Comparison of ENCODE assay signal across 1 cellular context in genomic region chr1:229342902-229343587, GRCh38.
TF ChIP-seq lines count a peak whose summit lies in the region.

A gene with protein sequence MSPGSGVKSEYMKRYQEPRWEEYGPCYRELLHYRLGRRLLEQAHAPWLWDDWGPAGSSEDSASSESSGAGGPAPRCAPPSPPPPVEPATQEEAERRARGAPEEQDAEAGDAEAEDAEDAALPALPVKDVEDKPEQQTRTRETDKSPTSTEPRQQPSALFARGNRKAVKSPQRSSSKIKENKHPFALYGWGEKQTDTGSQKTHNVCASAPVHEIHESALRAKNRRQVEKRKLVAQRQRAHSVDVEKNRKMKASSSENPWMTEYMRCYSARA (minus strand): TSS chr1:229343047. CDS start chr1:229342465, 582 bp downstream.

TF ChIP-seq in K562, 482 proteins besides CTCF, POLR2A, EP300 and RAD21 (continued from another document and continues in another):
- TF ChIP-seq, protein P1, sequence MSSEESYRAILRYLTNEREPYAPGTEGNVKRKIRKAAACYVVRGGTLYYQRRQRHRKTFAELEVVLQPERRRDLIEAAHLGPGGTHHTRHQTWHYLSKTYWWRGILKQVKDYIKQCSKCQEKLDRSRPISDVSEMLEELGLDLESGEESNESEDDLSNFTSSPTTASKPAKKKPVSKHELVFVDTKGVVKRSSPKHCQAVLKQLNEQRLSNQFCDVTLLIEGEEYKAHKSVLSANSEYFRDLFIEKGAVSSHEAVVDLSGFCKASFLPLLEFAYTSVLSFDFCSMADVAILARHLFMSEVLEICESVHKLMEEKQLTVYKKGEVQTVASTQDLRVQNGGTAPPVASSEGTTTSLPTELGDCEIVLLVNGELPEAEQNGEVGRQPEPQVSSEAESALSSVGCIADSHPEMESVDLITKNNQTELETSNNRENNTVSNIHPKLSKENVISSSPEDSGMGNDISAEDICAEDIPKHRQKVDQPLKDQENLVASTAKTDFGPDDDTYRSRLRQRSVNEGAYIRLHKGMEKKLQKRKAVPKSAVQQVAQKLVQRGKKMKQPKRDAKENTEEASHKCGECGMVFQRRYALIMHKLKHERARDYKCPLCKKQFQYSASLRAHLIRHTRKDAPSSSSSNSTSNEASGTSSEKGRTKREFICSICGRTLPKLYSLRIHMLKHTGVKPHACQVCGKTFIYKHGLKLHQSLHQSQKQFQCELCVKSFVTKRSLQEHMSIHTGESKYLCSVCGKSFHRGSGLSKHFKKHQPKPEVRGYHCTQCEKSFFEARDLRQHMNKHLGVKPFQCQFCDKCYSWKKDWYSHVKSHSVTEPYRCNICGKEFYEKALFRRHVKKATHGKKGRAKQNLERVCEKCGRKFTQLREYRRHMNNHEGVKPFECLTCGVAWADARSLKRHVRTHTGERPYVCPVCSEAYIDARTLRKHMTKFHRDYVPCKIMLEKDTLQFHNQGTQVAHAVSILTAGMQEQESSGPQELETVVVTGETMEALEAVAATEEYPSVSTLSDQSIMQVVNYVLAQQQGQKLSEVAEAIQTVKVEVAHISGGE (CRISPR knock-in tag; IDR thresholded peaks at IDR 0.05), result peak in 1 of 3 experiments; percentile 18; a peak in 1 of 6 replicates
- no peak for TF ChIP-seq ZBTB34 (CRISPR knock-in tag; IDR thresholded peaks at IDR 0.05)
- TF ChIP-seq ARID2 (IDR thresholded peaks at IDR 0.05), result no peak
- TF ChIP-seq TOE1 (IDR thresholded peaks at IDR 0.05; ENCODE audit: borderline replicate concordance), result no peak
- TF ChIP-seq TOE1 (CRISPR knock-in tag; IDR thresholded peaks at IDR 0.05; ENCODE audit: borderline replicate concordance, low read depth), result no peak
- TF ChIP-seq ZBTB1 (CRISPR knock-in tag; IDR thresholded peaks at IDR 0.05; ENCODE audit: borderline replicate concordance, low read depth), result 0 out of 2 replicates have a peak, but pooled peaks have one; percentile 54
- peak; percentile 64; the same call in 1 of the 2 replicates for TF ChIP-seq BRD4 (IDR thresholded peaks at IDR 0.05)
- no peak for TF ChIP-seq ZNF696 (CRISPR knock-in tag; conservative IDR thresholded peaks at IDR 0.05)
- TF ChIP-seq GATAD2B (IDR thresholded peaks at IDR 0.05; ENCODE audit: borderline replicate concordance), result peak; percentile 92
- TF ChIP-seq CHD1 (IDR thresholded peaks at IDR 0.05; ENCODE audit: low read length), result peak; percentile 52
- no peak for TF ChIP-seq ZBTB2 (IDR thresholded peaks at IDR 0.05)
- TF ChIP-seq ZNF561 (CRISPR knock-in tag; conservative IDR thresholded peaks at IDR 0.05), result no peak
- peak; percentile 18; the same call in 1 of the 2 replicates for TF ChIP-seq PHF8 (IDR thresholded peaks at IDR 0.05; ENCODE audit: borderline replicate concordance, low read length)
- TF ChIP-seq TSC22D4 (tag; IDR thresholded peaks at IDR 0.05), result no peak
- no peak for TF ChIP-seq ARID1B (IDR thresholded peaks at IDR 0.05)
- peak; percentile 76 for TF ChIP-seq SMAD4 (CRISPR knock-in tag; conservative IDR thresholded peaks at IDR 0.05)
- no peak for TF ChIP-seq POLR3G (IDR thresholded peaks at IDR 0.05; ENCODE audit: extremely low read depth, insufficient read length, insufficient replicate concordance)
- TF ChIP-seq DLX4 (CRISPR knock-in tag; IDR thresholded peaks at IDR 0.05), result no peak
- no peak for TF ChIP-seq GTF2E2 (tag; IDR thresholded peaks at IDR 0.05)
- TF ChIP-seq, protein P2, sequence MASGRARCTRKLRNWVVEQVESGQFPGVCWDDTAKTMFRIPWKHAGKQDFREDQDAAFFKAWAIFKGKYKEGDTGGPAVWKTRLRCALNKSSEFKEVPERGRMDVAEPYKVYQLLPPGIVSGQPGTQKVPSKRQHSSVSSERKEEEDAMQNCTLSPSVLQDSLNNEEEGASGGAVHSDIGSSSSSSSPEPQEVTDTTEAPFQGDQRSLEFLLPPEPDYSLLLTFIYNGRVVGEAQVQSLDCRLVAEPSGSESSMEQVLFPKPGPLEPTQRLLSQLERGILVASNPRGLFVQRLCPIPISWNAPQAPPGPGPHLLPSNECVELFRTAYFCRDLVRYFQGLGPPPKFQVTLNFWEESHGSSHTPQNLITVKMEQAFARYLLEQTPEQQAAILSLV (tag; IDR thresholded peaks at IDR 0.05), result no peak
- TF ChIP-seq ZNF316 (IDR thresholded peaks at IDR 0.05), result no peak
- TF ChIP-seq SREBF2 (CRISPR knock-in tag; IDR thresholded peaks at IDR 0.05), result no peak
- TF ChIP-seq, protein P3, sequence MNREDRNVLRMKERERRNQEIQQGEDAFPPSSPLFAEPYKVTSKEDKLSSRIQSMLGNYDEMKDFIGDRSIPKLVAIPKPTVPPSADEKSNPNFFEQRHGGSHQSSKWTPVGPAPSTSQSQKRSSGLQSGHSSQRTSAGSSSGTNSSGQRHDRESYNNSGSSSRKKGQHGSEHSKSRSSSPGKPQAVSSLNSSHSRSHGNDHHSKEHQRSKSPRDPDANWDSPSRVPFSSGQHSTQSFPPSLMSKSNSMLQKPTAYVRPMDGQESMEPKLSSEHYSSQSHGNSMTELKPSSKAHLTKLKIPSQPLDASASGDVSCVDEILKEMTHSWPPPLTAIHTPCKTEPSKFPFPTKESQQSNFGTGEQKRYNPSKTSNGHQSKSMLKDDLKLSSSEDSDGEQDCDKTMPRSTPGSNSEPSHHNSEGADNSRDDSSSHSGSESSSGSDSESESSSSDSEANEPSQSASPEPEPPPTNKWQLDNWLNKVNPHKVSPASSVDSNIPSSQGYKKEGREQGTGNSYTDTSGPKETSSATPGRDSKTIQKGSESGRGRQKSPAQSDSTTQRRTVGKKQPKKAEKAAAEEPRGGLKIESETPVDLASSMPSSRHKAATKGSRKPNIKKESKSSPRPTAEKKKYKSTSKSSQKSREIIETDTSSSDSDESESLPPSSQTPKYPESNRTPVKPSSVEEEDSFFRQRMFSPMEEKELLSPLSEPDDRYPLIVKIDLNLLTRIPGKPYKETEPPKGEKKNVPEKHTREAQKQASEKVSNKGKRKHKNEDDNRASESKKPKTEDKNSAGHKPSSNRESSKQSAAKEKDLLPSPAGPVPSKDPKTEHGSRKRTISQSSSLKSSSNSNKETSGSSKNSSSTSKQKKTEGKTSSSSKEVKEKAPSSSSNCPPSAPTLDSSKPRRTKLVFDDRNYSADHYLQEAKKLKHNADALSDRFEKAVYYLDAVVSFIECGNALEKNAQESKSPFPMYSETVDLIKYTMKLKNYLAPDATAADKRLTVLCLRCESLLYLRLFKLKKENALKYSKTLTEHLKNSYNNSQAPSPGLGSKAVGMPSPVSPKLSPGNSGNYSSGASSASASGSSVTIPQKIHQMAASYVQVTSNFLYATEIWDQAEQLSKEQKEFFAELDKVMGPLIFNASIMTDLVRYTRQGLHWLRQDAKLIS (CRISPR knock-in tag; IDR thresholded peaks at IDR 0.05), result peak; percentile 90
- no peak for TF ChIP-seq ZNF384 (IDR thresholded peaks at IDR 0.05; ENCODE audit: low read depth, low read length)
- TF ChIP-seq ZNF699 (CRISPR knock-in tag; IDR thresholded peaks at IDR 0.05; ENCODE audit: insufficient replicate concordance), result no peak
- no peak for TF ChIP-seq EZH2 (IDR thresholded peaks at IDR 0.05; ENCODE audit: borderline replicate concordance, low read depth, low read length)
- no peak for TF ChIP-seq CBFA2T2 (conservative IDR thresholded peaks at IDR 0.05)
- no peak for TF ChIP-seq ZNF274 (IDR thresholded peaks at IDR 0.05; ENCODE audit: borderline replicate concordance, low read depth, low read length)
- TF ChIP-seq, protein P4, sequence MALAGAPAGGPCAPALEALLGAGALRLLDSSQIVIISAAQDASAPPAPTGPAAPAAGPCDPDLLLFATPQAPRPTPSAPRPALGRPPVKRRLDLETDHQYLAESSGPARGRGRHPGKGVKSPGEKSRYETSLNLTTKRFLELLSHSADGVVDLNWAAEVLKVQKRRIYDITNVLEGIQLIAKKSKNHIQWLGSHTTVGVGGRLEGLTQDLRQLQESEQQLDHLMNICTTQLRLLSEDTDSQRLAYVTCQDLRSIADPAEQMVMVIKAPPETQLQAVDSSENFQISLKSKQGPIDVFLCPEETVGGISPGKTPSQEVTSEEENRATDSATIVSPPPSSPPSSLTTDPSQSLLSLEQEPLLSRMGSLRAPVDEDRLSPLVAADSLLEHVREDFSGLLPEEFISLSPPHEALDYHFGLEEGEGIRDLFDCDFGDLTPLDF (CRISPR knock-in tag; IDR thresholded peaks at IDR 0.05), result no peak
- TF ChIP-seq NR3C1 (CRISPR knock-in tag; IDR thresholded peaks at IDR 0.05), result peak; percentile 58; the same call in 1 of the 2 replicates
- TF ChIP-seq MGA (IDR thresholded peaks at IDR 0.05), result peak; percentile 59
